In the genomic region with DNA sequence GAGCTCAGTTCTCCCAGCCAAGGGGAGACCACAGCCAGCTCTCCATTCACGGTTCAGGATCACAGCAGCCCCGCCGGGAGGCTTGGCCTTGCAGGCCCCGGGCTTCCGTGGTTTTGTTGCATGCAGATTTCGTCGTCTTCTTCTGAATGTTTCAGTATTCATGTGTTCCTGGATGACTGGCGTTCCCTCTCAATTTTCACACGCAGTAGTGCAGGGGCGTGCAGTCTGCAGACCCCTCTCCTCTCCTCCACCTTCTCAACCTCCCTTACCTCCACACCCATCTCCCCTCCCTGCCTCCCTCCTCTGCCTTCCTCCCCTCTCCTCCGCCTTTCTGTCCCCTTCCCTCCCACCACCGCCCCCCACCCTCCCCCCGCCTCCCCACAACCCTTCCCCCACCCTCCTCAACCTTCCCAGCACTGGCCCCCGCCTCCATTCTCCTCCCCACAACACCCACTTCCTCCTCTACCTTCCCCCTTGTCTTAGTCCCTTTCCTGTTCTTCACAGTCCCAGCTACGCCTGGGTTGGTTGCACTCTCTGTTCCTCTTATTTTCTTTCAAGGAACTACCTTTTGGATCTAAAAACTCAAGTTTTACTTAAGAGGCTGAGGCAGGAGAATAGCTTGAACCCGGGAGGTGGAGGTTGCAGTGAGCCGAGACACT, we compare ENCODE assay signal across 8 cellular contexts. TPM values are rescaled to one million over a fixed set of nuclear protein-coding genes. Genes with fewer than 3 reads are reported as not detected.
DNase-seq lines count a peak whose midpoint lies in the region; ATAC-seq and TF ChIP-seq lines count a peak whose summit lies in the region.

No MANE protein-coding gene starts in this region.

- in situ Hi-C loops in GM13977 (cut with MboI; ENCODE audit: low pct_unique_long_range_greater_than_20kb, low sequenced_read_pairs, unreplicated experiment) = loop anchor here (25.0 kb wide), 1 partner anchor 287 kb away; no protein-coding TSS in a partner anchor

- ATAC-seq in natural killer cell treated with Interleukin-12 subunit alpha and Interleukin-12 subunit beta and Interleukin-15 and Interleukin-18, amount 100 ng/mL, for 72 hours = peak in 1 of 2 donors; percentile 43

- intact Hi-C loops in Caco-2 (cut with micrococcal nuclease; ENCODE audit: unreplicated experiment) = no loop called here

- H3K4me1 Mint-ChIP-seq in natural killer cell treated with Interleukin-12 subunit alpha and Interleukin-12 subunit beta and Interleukin-15 and Interleukin-18, amount 100 ng/mL, for 72 hours (ENCODE audit: low read depth in 2 of 2) = peaks cover 28 to 32% of the 10 kb centered on the region in 2 donors
- H3K4me1 Mint-ChIP-seq in Caco-2 (ENCODE audit: low read depth, unreplicated experiment) = peaks cover 32% of the 10 kb centered on the region

- peak overlapping the region in 1 of 2 experiments; percentile 37 for H3K4ac ChIP-seq in mesenchymal stem cell (ENCODE audit: low read depth in 1 of 2, low read length in 2 of 2)

- no peak overlapping the region for H4K91ac ChIP-seq in mesenchymal stem cell (ENCODE audit: low read length)

- H3K4me3 ChIP-seq in Karpas-422 (ENCODE audit: low read length) = no peak overlapping the region
- no peak overlapping the region for H3K4me3 ChIP-seq in Caco-2 (ENCODE audit: low read depth, low read length)
- H3K4me3 ChIP-seq in mesenchymal stem cell (ENCODE audit: insufficient read depth in 1 of 2, low read depth in 1 of 2, low read length in 2 of 2) = no peak overlapping the region

- H3K9me3 ChIP-seq in Karpas-422 (ENCODE audit: low read length) (no peaks in the 10 kb centered on the region), Caco-2 (no peaks in the 10 kb centered on the region), mesenchymal stem cell (ENCODE audit: control insufficient read depth, low read length) (no peaks in the 10 kb centered on the region)

- no peaks in the 10 kb centered on the region for H3K9me3 Mint-ChIP-seq in natural killer cell treated with Interleukin-12 subunit alpha and Interleukin-12 subunit beta and Interleukin-15 and Interleukin-18, amount 100 ng/mL, for 72 hours
- no peaks in the 10 kb centered on the region for H3K9me3 Mint-ChIP-seq in Caco-2 (ENCODE audit: unreplicated experiment)

- H3K27me3 ChIP-seq in Karpas-422 (ENCODE audit: low read length) (no peaks in the 10 kb centered on the region), Caco-2 (replicated peaks; ENCODE audit: control insufficient read depth, insufficient read depth, low read length) (no peaks in the 10 kb centered on the region), mesenchymal stem cell (ENCODE audit: control insufficient read depth in 1 of 2, insufficient read depth in 1 of 2, low read length in 2 of 2) (peaks cover 0 to 24% of the 10 kb centered on the region in 2 experiments)

- H3K36me3 ChIP-seq in Karpas-422 (ENCODE audit: insufficient read depth, low read length) (no peaks in the 10 kb centered on the region), Caco-2 (ENCODE audit: control insufficient read depth, insufficient read depth, low read length) (no peaks in the 10 kb centered on the region), mesenchymal stem cell (ENCODE audit: control insufficient read depth in 1 of 2, insufficient read depth in 2 of 2, low read depth in 1 of 2, low read length in 2 of 2) (no peaks in the 10 kb centered on the region)

- H3K9ac ChIP-seq in Karpas-422 (ENCODE audit: low read length) = no peak overlapping the region
- H3K9ac ChIP-seq in mesenchymal stem cell (ENCODE audit: low read length) = no peak overlapping the region

- CTCF ChIA-PET in Caco-2 (lab: Charles Lee) = no interaction called here

- no peak overlapping the region for H2AK5ac ChIP-seq in mesenchymal stem cell (ENCODE audit: low read length, severe bottlenecking)

- WGBS in mesenchymal stem cell = 56% methylated on average over 15 of the region's 17 CpGs

- peak overlapping the region; percentile 94 for H3K4me3 Mint-ChIP-seq in natural killer cell treated with Interleukin-12 subunit alpha and Interleukin-12 subunit beta and Interleukin-15 and Interleukin-18, amount 100 ng/mL, for 72 hours
- H3K4me3 Mint-ChIP-seq in Caco-2 (ENCODE audit: unreplicated experiment) = no peak overlapping the region

- H2BK12ac ChIP-seq in mesenchymal stem cell (ENCODE audit: low read length in 2 of 2) = no peak overlapping the region

- no peak overlapping the region for H2AFZ ChIP-seq in Karpas-422 (ENCODE audit: low read length)
- no peak overlapping the region for H2AFZ ChIP-seq in mesenchymal stem cell (ENCODE audit: low read depth, low read length)

- no peaks in the 10 kb centered on the region for H3K27me3 Mint-ChIP-seq in natural killer cell treated with Interleukin-12 subunit alpha and Interleukin-12 subunit beta and Interleukin-15 and Interleukin-18, amount 100 ng/mL, for 72 hours
- H3K27me3 Mint-ChIP-seq in Caco-2 (ENCODE audit: insufficient read depth, unreplicated experiment) = no peaks in the 10 kb centered on the region

- no peaks in the 10 kb centered on the region for H3K79me2 ChIP-seq in Karpas-422 (ENCODE audit: low read length)

- H4K8ac ChIP-seq in mesenchymal stem cell (ENCODE audit: low read length) = no peak overlapping the region

- BruUV-seq in Caco-2 (replicated peaks; lab: Mats Ljungman, UMichigan) = no TSS peak

- H3K9me2 ChIP-seq in Karpas-422 (replicated peaks; ENCODE audit: insufficient read depth, low read length) = no peaks in the 10 kb centered on the region

- no peak overlapping the region for H2BK120ac ChIP-seq in mesenchymal stem cell (ENCODE audit: low read depth, low read length)

- H2BK15ac ChIP-seq in mesenchymal stem cell (ENCODE audit: low read depth, poor library complexity, severe bottlenecking) = no peak overlapping the region

- no peaks in the 10 kb centered on the region for H3K36me3 Mint-ChIP-seq in natural killer cell treated with Interleukin-12 subunit alpha and Interleukin-12 subunit beta and Interleukin-15 and Interleukin-18, amount 100 ng/mL, for 72 hours
- no peaks in the 10 kb centered on the region for H3K36me3 Mint-ChIP-seq in Caco-2 (ENCODE audit: insufficient read depth, unreplicated experiment)

- no peaks in the 10 kb centered on the region for H3K79me1 ChIP-seq in mesenchymal stem cell (replicated peaks; ENCODE audit: low read length, poor library complexity, severe bottlenecking)

- H3K18ac ChIP-seq in mesenchymal stem cell (ENCODE audit: low read depth in 1 of 2, low read length in 2 of 2) = no peak overlapping the region

- TF ChIP-seq CTCF in GM13977 (IDR thresholded peaks at IDR 0.05; ENCODE audit: extremely low read depth, insufficient read depth, missing control alignments) = no peak
- no peak for TF ChIP-seq CTCF in Caco-2 (IDR thresholded peaks at IDR 0.05; ENCODE audit: insufficient read depth in 1 of 2, low read depth in 1 of 2, low read length in 1 of 2, severe bottlenecking in 1 of 2, unreplicated experiment in 1 of 2)

- H3K14ac ChIP-seq in mesenchymal stem cell (ENCODE audit: low read length in 2 of 2) = peak overlapping the region in 1 of 2 experiments; percentile 20

- POLR2A ChIA-PET in Caco-2 (lab: Charles Lee) = no interaction called here

- no peaks in the 10 kb centered on the region for H4K20me1 ChIP-seq in Karpas-422 (ENCODE audit: insufficient read depth, low read depth, low read length)

- H3K27ac ChIP-seq in Karpas-422 (ENCODE audit: low read length) (no peak overlapping the region), mesenchymal stem cell (ENCODE audit: low read length, poor library complexity, severe bottlenecking) (no peak overlapping the region)

- H3K4me2 ChIP-seq in Karpas-422 (ENCODE audit: low read depth, low read length, poor library complexity, severe bottlenecking) (no peak overlapping the region), mesenchymal stem cell (ENCODE audit: low read length, poor library complexity, severe bottlenecking) (no peak overlapping the region)

- H3K27ac Mint-ChIP-seq in natural killer cell treated with Interleukin-12 subunit alpha and Interleukin-12 subunit beta and Interleukin-15 and Interleukin-18, amount 100 ng/mL, for 72 hours = peak overlapping the region; percentile 95 to 98
- no peak overlapping the region for H3K27ac Mint-ChIP-seq in Caco-2 (ENCODE audit: unreplicated experiment)

- H2BK5ac ChIP-seq in mesenchymal stem cell (ENCODE audit: low read depth, low read length, poor library complexity, severe bottlenecking) = no peak overlapping the region

- H3K23ac ChIP-seq in mesenchymal stem cell (ENCODE audit: low read length in 2 of 2) = no peak overlapping the region

- H3K4me1 ChIP-seq in Karpas-422 (ENCODE audit: low read length) = peaks cover 18% of the 10 kb centered on the region
- H3K4me1 ChIP-seq in Caco-2 = peaks cover 37% of the 10 kb centered on the region
- H3K4me1 ChIP-seq in mesenchymal stem cell (ENCODE audit: control insufficient read depth, insufficient read depth, low read depth, low read length) = peaks cover 11% of the 10 kb centered on the region

- DNase-seq in GM13977 (ENCODE audit: low spot score) (peak; percentile 73), Karpas-422 (peak; percentile 63), Caco-2 (no peak), NCI-H2196 treated with DMSO at 0.1 percent for 48 hours (lab: John Stamatoyannopoulos, UW; ENCODE audit: unreplicated experiment) (no peak), mesenchymal stem cell (no peak)
- DNase-seq in activated naive CD4-positive, alpha-beta T cell treated with anti-CD3 and anti-CD28 coated beads, Interleukin-2, amount 50 U/mL, for 16 hours = peak; percentile 46
- DNase-seq in natural killer cell treated with Interleukin-12 subunit alpha and Interleukin-12 subunit beta and Interleukin-15 and Interleukin-18, amount 100 ng/mL, for 72 hours (ENCODE audit: low spot score) = no peak
- no peak for DNase-seq in effector CD4-positive, alpha-beta T cell

RNA-seq across cellular contexts. Expression of a gene that starts 8.4 kb away (rescaled TPM):
- 4.3 and 7.4 TPM in 2 replicates for total RNA-seq in Karpas-422 (2014; rRNA removed; shearing (Covaris generic); ENCODE audit: low replicate concordance)
- total RNA-seq in natural killer cell treated with Interleukin-12 subunit alpha and Interleukin-12 subunit beta and Interleukin-15 and Interleukin-18, amount 100 ng/mL, for 72 hours = 100 to 1,000 TPM in 1 of 2 donors, 10 to 100 TPM in 1; 23.3 to 110 TPM
- total RNA-seq in Caco-2 (2022) = 45.4 and 47.3 TPM in 2 replicates
- polyA plus RNA-seq in mesenchymal stem cell (2013, experiment 1 of 2) = 7.5 TPM
- 6.8 TPM for polyA plus RNA-seq in mesenchymal stem cell (2013, experiment 2 of 2)

Comparison
In these comparisons a context has a peak if more than half of its experiments do, and no peak if none do; other contexts are left out.
1. DNase-seq: peak in GM13977 (single experiment), Karpas-422 (single experiment) and activated naive CD4-positive, alpha-beta T cell treated with anti-CD3 and anti-CD28 coated beads, Interleukin-2, amount 50 U/mL, for 16 hours (single experiment); none in natural killer cell treated with Interleukin-12 subunit alpha and Interleukin-12 subunit beta and Interleukin-15 and Interleukin-18, amount 100 ng/mL, for 72 hours (single experiment), Caco-2 (0 of 2), NCI-H2196 treated with DMSO at 0.1 percent for 48 hours (single experiment), mesenchymal stem cell (single experiment) and effector CD4-positive, alpha-beta T cell (single experiment).